Comparison of ENCODE assay signal across 10 cellular contexts in genomic region chr6:93784794-93785757, GRCh38.
DNase-seq lines count a peak whose midpoint lies in the region; ATAC-seq and TF ChIP-seq lines count a peak whose summit lies in the region.
"Had no signal": no experiment of that assay in that cellular context is flagged by ENCODE, and none has a peak within 500 bp of the region (broad histone marks: within the 10 kb centered on the region; RNA-seq: fewer than 3 reads in every experiment).

No MANE protein-coding gene starts in this region.

- no peaks in the 10 kb centered on the region for H3K36me3 Mint-ChIP-seq in glutamatergic neuron (ENCODE audit: unreplicated experiment)

- no peaks in the 10 kb centered on the region for H3K9me2 ChIP-seq in OCI-LY7 (ENCODE audit: insufficient read depth, low read length)

- POLR2A ChIA-PET in OCI-LY7 (lab: Charles Lee) = interaction anchor here (0.6 kb wide), 1 partner anchor 162 kb away, joined by 3 read pairs; no protein-coding TSS in a partner anchor

- no peaks in the 10 kb centered on the region for H3K4me1 ChIP-seq in psoas muscle
- H3K4me1 ChIP-seq in OCI-LY7 (ENCODE audit: insufficient read depth, low read length, poor library complexity, severe bottlenecking) = no peaks in the 10 kb centered on the region

- H3K9me3 Mint-ChIP-seq in glutamatergic neuron (ENCODE audit: unreplicated experiment) = no peaks in the 10 kb centered on the region

- no TSS peak for BruUV-seq in OCI-LY7 (replicated peaks; lab: Mats Ljungman, UMichigan)

- no peaks in the 10 kb centered on the region for H4K20me1 ChIP-seq in OCI-LY7 (ENCODE audit: insufficient read depth, low read length)

- CTCF ChIA-PET in OCI-LY7 (lab: Charles Lee; ENCODE audit: unreplicated experiment) = no interaction called here

- peak overlapping the region; percentile 41 for H3K4me3 ChIP-seq in psoas muscle
- H3K4me3 ChIP-seq in OCI-LY7 (ENCODE audit: low read depth, low read length, poor library complexity, severe bottlenecking) = no peak overlapping the region

- H3K27me3 ChIP-seq in psoas muscle (ENCODE audit: insufficient read depth in 3 of 3, low read length in 2 of 3) = no peaks in the 10 kb centered on the region

- TF ChIP-seq CTCF in glutamatergic neuron (IDR thresholded peaks at IDR 0.05; ENCODE audit: partially characterized antibody, unreplicated experiment) (no peak), psoas muscle (IDR thresholded peaks at IDR 0.05) (no peak), OCI-LY7 (conservative IDR thresholded peaks at IDR 0.05; ENCODE audit: low read length) (no peak)

- 29 to 52% (median 37%) methylated on average over 8 of the region's 8 CpGs for WGBS in psoas muscle, 3 donors

- H3K27ac Mint-ChIP-seq in glutamatergic neuron (ENCODE audit: unreplicated experiment) = peak overlapping the region; percentile 20

- ATAC-seq in GM18867 (IDR thresholded peaks at IDR 0.05; ENCODE audit: unreplicated experiment) (peak; percentile 48), psoas muscle (peak; percentile 49 to 77 (median 75)), HG03521 (IDR thresholded peaks at IDR 0.05; ENCODE audit: unreplicated experiment) (no peak), GM18502 (IDR thresholded peaks at IDR 0.05; ENCODE audit: poor library complexity, unreplicated experiment) (no peak), GM18907 (IDR thresholded peaks at IDR 0.05; ENCODE audit: unreplicated experiment) (no peak)

- no peak overlapping the region for H3K4me3 Mint-ChIP-seq in glutamatergic neuron (ENCODE audit: unreplicated experiment)

- H3K9me3 ChIP-seq in psoas muscle (no peaks in the 10 kb centered on the region), OCI-LY7 (ENCODE audit: low read length) (no peaks in the 10 kb centered on the region)

- DNase-seq in T1000 (lab: John Stamatoyannopoulos, UW) = peak; percentile 16
- DNase-seq in glutamatergic neuron = no peak
- no peak for DNase-seq in psoas muscle
- DNase-seq in OCI-LY7 (ENCODE audit: low spot score) = no peak
- DNase-seq: activated CD8-positive, alpha-beta memory T cell treated with anti-CD3 and anti-CD28 coated beads for 24 hours; cerebellar nuclear complex had no signal

- H3K79me2 ChIP-seq in OCI-LY7 (ENCODE audit: insufficient read depth, low read depth, low read length) = no peaks in the 10 kb centered on the region

- H2AFZ ChIP-seq in OCI-LY7 (ENCODE audit: low read length) = no peak overlapping the region

- H3K36me3 ChIP-seq in psoas muscle (ENCODE audit: insufficient read depth in 1 of 2, low read depth in 1 of 2) (no peaks in the 10 kb centered on the region), OCI-LY7 (ENCODE audit: insufficient read depth, low read length) (no peaks in the 10 kb centered on the region)

- no peak overlapping the region for H3K4me2 ChIP-seq in OCI-LY7 (ENCODE audit: low read length)

- H3K27ac ChIP-seq in psoas muscle = no peak overlapping the region
- no peak overlapping the region for H3K27ac ChIP-seq in OCI-LY7 (ENCODE audit: low read depth, low read length, poor library complexity, severe bottlenecking)

- intact Hi-C loops in psoas muscle (cut with DNase I) = no loop called here
- intact Hi-C loops in OCI-LY7 (cut with micrococcal nuclease; ENCODE audit: unreplicated experiment) = no loop called here

- peaks cover 3% of the 10 kb centered on the region for H3K27me3 Mint-ChIP-seq in glutamatergic neuron (ENCODE audit: unreplicated experiment)

- peaks cover 16% of the 10 kb centered on the region for H3K4me1 Mint-ChIP-seq in glutamatergic neuron (ENCODE audit: low read depth, unreplicated experiment)

Comparison
In these comparisons a context has a peak if more than half of its experiments do, and no peak if none do; other contexts are left out.
1. ATAC-seq: peak in GM18867 (single experiment) and psoas muscle (4 of 4); none in HG03521 (single experiment), GM18502 (single experiment) and GM18907 (single experiment).